ENCODE assay signal across 11 cellular contexts in genomic region chr13:24203726-24204295, GRCh38. TPM values are rescaled to one million over a fixed set of nuclear protein-coding genes. Genes with fewer than 3 reads are reported as not detected.
DNase-seq lines count a peak whose midpoint lies in the region; ATAC-seq and TF ChIP-seq lines count a peak whose summit lies in the region.
"Had no signal": no experiment of that assay in that cellular context is flagged by ENCODE, and none has a peak within 500 bp of the region (broad histone marks: within the 10 kb centered on the region; RNA-seq: fewer than 3 reads in every experiment).

No MANE protein-coding gene starts in this region.

- H3K4me1 ChIP-seq in smooth muscle cell (ENCODE audit: low read depth): no peaks in the 10 kb centered on the region

- 38% methylated on average over 2 of the region's 2 CpGs for WGBS in smooth muscle cell (ENCODE audit: low lambda C conversion rate)

- no peak for TF ChIP-seq CTCF in astrocyte of the spinal cord (IDR thresholded peaks at IDR 0.05; ENCODE audit: low read depth, low read length)
- TF ChIP-seq CTCF in smooth muscle cell (IDR thresholded peaks at IDR 0.05; ENCODE audit: borderline replicate concordance, insufficient read depth, poor library complexity, severe bottlenecking): no peak
- no peak for TF ChIP-seq CTCF in type B pancreatic cell (conservative IDR thresholded peaks at IDR 0.05)
- no peak for TF ChIP-seq CTCF in foreskin fibroblast (IDR thresholded peaks at IDR 0.05; ENCODE audit: low read depth, low read length)

- no peaks in the 10 kb centered on the region for H3K27me3 Mint-ChIP-seq in activated T-cell treated with anti-CD3 and anti-CD28 coated beads, Interleukin-2, amount 50 U/mL, for 72 hours (ENCODE audit: low read depth)
- no peaks in the 10 kb centered on the region for H3K27me3 Mint-ChIP-seq in type B pancreatic cell

- H3K27ac ChIP-seq in smooth muscle cell (ENCODE audit: low read depth): peak overlapping the region; percentile 34

- H3K4me3 Mint-ChIP-seq in activated T-cell treated with anti-CD3 and anti-CD28 coated beads, Interleukin-2, amount 50 U/mL, for 72 hours: peak overlapping the region; percentile 56 to 60
- no peak overlapping the region for H3K4me3 Mint-ChIP-seq in type B pancreatic cell

- H3K4me2 ChIP-seq in smooth muscle cell: peak overlapping the region; percentile 56

- H3K4me3 ChIP-seq in astrocyte of the spinal cord (ENCODE audit: low read depth, low read length) (no peak overlapping the region), smooth muscle cell (no peak overlapping the region), foreskin fibroblast (ENCODE audit: low read depth in 1 of 2, low read length in 2 of 2) (no peak overlapping the region)

- no peaks in the 10 kb centered on the region for H3K79me2 ChIP-seq in smooth muscle cell (ENCODE audit: low read depth)

- H3K36me3 Mint-ChIP-seq in activated T-cell treated with anti-CD3 and anti-CD28 coated beads, Interleukin-2, amount 50 U/mL, for 72 hours (ENCODE audit: insufficient read depth in 2 of 2): no peaks in the 10 kb centered on the region
- peaks cover 6% of the 10 kb centered on the region for H3K36me3 Mint-ChIP-seq in type B pancreatic cell
- H3K36me3 Mint-ChIP-seq: CD4-positive, alpha-beta memory T cell had no signal

- no peaks in the 10 kb centered on the region for H3K36me3 ChIP-seq in smooth muscle cell (ENCODE audit: low read depth)

- H3K4me1 Mint-ChIP-seq in activated T-cell treated with anti-CD3 and anti-CD28 coated beads, Interleukin-2, amount 50 U/mL, for 72 hours (ENCODE audit: low read depth): peaks cover 44% of the 10 kb centered on the region
- H3K4me1 Mint-ChIP-seq in type B pancreatic cell (ENCODE audit: unreplicated experiment): peaks cover 27% of the 10 kb centered on the region

- ATAC-seq in activated T-cell treated with anti-CD3 and anti-CD28 coated beads, Interleukin-2, amount 50 U/mL, for 72 hours (replicated peaks in 1 of 2): peak; percentile 51 to 53
- peak; percentile 60 for ATAC-seq in HG03354 (IDR thresholded peaks at IDR 0.05; ENCODE audit: poor library complexity, severe bottlenecking, unreplicated experiment)

- H3K9me3 Mint-ChIP-seq in activated T-cell treated with anti-CD3 and anti-CD28 coated beads, Interleukin-2, amount 50 U/mL, for 72 hours: no peaks in the 10 kb centered on the region
- no peaks in the 10 kb centered on the region for H3K9me3 Mint-ChIP-seq in type B pancreatic cell
- H3K9me3 Mint-ChIP-seq: CD4-positive, alpha-beta memory T cell had no signal

- H3K9me3 ChIP-seq in smooth muscle cell (replicated peaks; ENCODE audit: low read depth): no peaks in the 10 kb centered on the region

- H3K9ac ChIP-seq in smooth muscle cell (ENCODE audit: low read depth): no peak overlapping the region

- no peak overlapping the region for H2AFZ ChIP-seq in smooth muscle cell (ENCODE audit: low read depth)

- H4K20me1 ChIP-seq in smooth muscle cell (ENCODE audit: low read depth): no peaks in the 10 kb centered on the region

- H3K27ac Mint-ChIP-seq in activated T-cell treated with anti-CD3 and anti-CD28 coated beads, Interleukin-2, amount 50 U/mL, for 72 hours: no peak overlapping the region
- H3K27ac Mint-ChIP-seq in type B pancreatic cell: no peak overlapping the region

- in situ Hi-C loops in astrocyte of the spinal cord (cut with HindIII; ENCODE audit: low sequenced_read_pairs): no loop called here

- no peaks in the 10 kb centered on the region for H3K27me3 ChIP-seq in smooth muscle cell (ENCODE audit: low read depth)

- DNase-seq in activated T-cell treated with anti-CD3 and anti-CD28 coated beads, Interleukin-2, amount 50 U/mL, for 72 hours: no peak
- DNase-seq in activated T-cell treated with anti-CD3 and anti-CD28 coated beads, Interleukin-2, amount 50 U/mL, for 1 hour: no peak
- DNase-seq in astrocyte of the spinal cord (ENCODE audit: low read depth, low spot score) (peak; percentile 38), smooth muscle cell (lab: John Stamatoyannopoulos, UW; ENCODE audit: unreplicated experiment) (no peak), islet precursor cell (no peak), type B pancreatic cell (ENCODE audit: extremely low spot score, unreplicated experiment) (no peak), foreskin fibroblast (no peak)
- DNase-seq: CD4-positive, alpha-beta memory T cell; hypothalamus; T-helper 9 cell had no signal

- no peaks in the 10 kb centered on the region for H3F3A ChIP-seq in smooth muscle cell (ENCODE audit: low read depth)

RNA-seq across cellular contexts. Expression of gene SPATA13, which starts 43.3 kb away (rescaled TPM):
- total RNA-seq in activated T-cell treated with anti-CD3 and anti-CD28 coated beads, Interleukin-2, amount 50 U/mL, for 72 hours: 10 to 100 TPM; 60.8 to 68.6 TPM
- total RNA-seq in smooth muscle cell: 14.6 and 16.6 TPM in 2 replicates
- 3.8 and 7.1 TPM in 2 replicates for polyA plus RNA-seq in smooth muscle cell
- 15.2 and 22.0 TPM in 2 replicates for total RNA-seq in type B pancreatic cell (ENCODE audit: low replicate concordance)
